26 cellular contexts compared by ENCODE assay signal in the genomic region with DNA sequence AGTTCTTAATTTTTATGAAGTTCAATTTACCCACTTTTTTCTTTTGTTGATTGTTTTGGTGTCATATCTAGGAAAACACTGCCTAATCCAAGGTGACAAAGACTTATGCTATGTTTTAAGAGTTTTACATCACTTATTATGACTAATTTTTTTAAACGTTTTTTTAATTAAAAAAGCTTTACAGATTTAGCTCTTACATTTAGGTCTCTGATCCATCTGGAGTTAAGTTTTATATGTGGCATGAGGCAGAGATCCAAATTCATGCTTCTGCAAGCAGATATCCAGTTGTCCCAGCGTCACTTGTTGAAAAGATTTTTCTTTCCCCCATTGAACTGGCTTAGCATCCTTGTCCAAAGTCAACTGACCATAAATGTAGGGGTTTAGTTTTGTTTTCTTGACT.
DNase-seq lines count a peak whose midpoint lies in the region; ATAC-seq and TF ChIP-seq lines count a peak whose summit lies in the region.
"Had no signal": no experiment of that assay in that cellular context is flagged by ENCODE, and none has a peak within 500 bp of the region (broad histone marks: within the 10 kb centered on the region; RNA-seq: fewer than 3 reads in every experiment).

No MANE protein-coding gene starts in this region.

- no peak for TF ChIP-seq POLR2A in thyroid gland (IDR thresholded peaks at IDR 0.05)

- intact Hi-C loops in heart right ventricle (cut with DNase I) (no loop called here), Right ventricle myocardium superior (cut with DNase I) (no loop called here), ascending aorta (cut with DNase I) (loop anchor here (5.0 kb wide), 1 partner anchor 85 kb away; a partner anchor contains a TSS), thyroid gland (cut with DNase I) (no loop called here), colonic mucosa (cut with DNase I) (no loop called here)

- H3K9ac ChIP-seq in Karpas-422 (ENCODE audit: low read length) = no peak overlapping the region
- H3K9ac ChIP-seq in colonic mucosa (ENCODE audit: low read depth in 2 of 2, low read length in 2 of 2) = no peak overlapping the region
- H3K9ac ChIP-seq: BLaER1, KMS-11 had no signal

- H3K9me2 ChIP-seq in Karpas-422 (replicated peaks; ENCODE audit: insufficient read depth, low read length) = no peaks in the 10 kb centered on the region

- no peak overlapping the region for H3K4me2 ChIP-seq in Karpas-422 (ENCODE audit: low read depth, low read length, poor library complexity, severe bottlenecking)
- H3K4me2 ChIP-seq: BLaER1, GM23338, KMS-11 had no signal

- H3K27me3 ChIP-seq in heart right ventricle = no peaks in the 10 kb centered on the region
- H3K27me3 ChIP-seq in ascending aorta = no peaks in the 10 kb centered on the region
- H3K27me3 ChIP-seq in thyroid gland = no peaks in the 10 kb centered on the region
- H3K27me3 ChIP-seq in Karpas-422 (ENCODE audit: low read length) = no peaks in the 10 kb centered on the region
- no peaks in the 10 kb centered on the region for H3K27me3 ChIP-seq in colonic mucosa
- H3K27me3 ChIP-seq: BLaER1 had no signal

- no peaks in the 10 kb centered on the region for H3K9me3 Mint-ChIP-seq in neural crest cell
- H3K9me3 Mint-ChIP-seq: CD4-positive, CD25-positive, alpha-beta regulatory T cell; GM23338; H9; IgD-negative memory B cell had no signal

- H3K4me1 Mint-ChIP-seq in neural crest cell = peaks cover 89% of the 10 kb centered on the region

- H3K4me3 ChIP-seq in heart right ventricle = no peak overlapping the region
- H3K4me3 ChIP-seq in ascending aorta = no peak overlapping the region
- H3K4me3 ChIP-seq in thyroid gland (replicated peaks in 1 of 3) = no peak overlapping the region
- H3K4me3 ChIP-seq in Karpas-422 (ENCODE audit: low read length) = no peak overlapping the region
- H3K4me3 ChIP-seq in colonic mucosa = no peak overlapping the region
- H3K4me3 ChIP-seq: BLaER1, GM23338 had no signal

- H3K36me3 Mint-ChIP-seq in neural crest cell (ENCODE audit: low read depth) = peaks cover 10% of the 10 kb centered on the region

- H3K4me1 ChIP-seq in heart right ventricle (peaks cover 51 to 100% (median 92%) of the 10 kb centered on the region in 9 donors), ascending aorta (peaks cover 55 to 92% of the 10 kb centered on the region in 2 donors), thyroid gland (peaks cover 61 to 84% of the 10 kb centered on the region in 2 donors), Karpas-422 (ENCODE audit: low read length) (no peaks in the 10 kb centered on the region), colonic mucosa (peaks cover 37% of the 10 kb centered on the region)

- H3K9me3 ChIP-seq in heart right ventricle (no peaks in the 10 kb centered on the region), ascending aorta (no peaks in the 10 kb centered on the region), thyroid gland (no peaks in the 10 kb centered on the region), Karpas-422 (ENCODE audit: low read length) (no peaks in the 10 kb centered on the region), colonic mucosa (no peaks in the 10 kb centered on the region)
- H3K9me3 ChIP-seq: BLaER1 had no signal

- H3K27ac ChIP-seq in heart right ventricle (peak overlapping the region in 6 of 10 donors; percentile 6 to 85 (median 67)), ascending aorta (peak overlapping the region; percentile 97 to 98), thyroid gland (peak overlapping the region in 2 of 3 donors; percentile 7 to 75), Karpas-422 (ENCODE audit: low read length) (no peak overlapping the region), colonic mucosa (no peak overlapping the region)
- H3K27ac ChIP-seq: BLaER1, HL-60, KMS-11 had no signal

- H2AFZ ChIP-seq in Karpas-422 (ENCODE audit: low read length) = no peak overlapping the region
- H2AFZ ChIP-seq: GM23338 had no signal

- H4K20me1 ChIP-seq in Karpas-422 (ENCODE audit: insufficient read depth, low read depth, low read length) = peaks cover 63% of the 10 kb centered on the region

- H3K27ac Mint-ChIP-seq in neural crest cell (ENCODE audit: unreplicated experiment) = no peak overlapping the region
- H3K27ac Mint-ChIP-seq: GM23338, H9 had no signal

- H3K79me2 ChIP-seq in Karpas-422 (ENCODE audit: low read length) = no peaks in the 10 kb centered on the region

- no peak for TF ChIP-seq CTCF in heart right ventricle (IDR thresholded peaks at IDR 0.05)
- TF ChIP-seq CTCF in ascending aorta (IDR thresholded peaks at IDR 0.05) = no peak
- TF ChIP-seq CTCF in neural crest cell (conservative IDR thresholded peaks at IDR 0.05) = no peak
- no peak for TF ChIP-seq CTCF in thyroid gland (IDR thresholded peaks at IDR 0.05)
- no peak for TF ChIP-seq CTCF in colonic mucosa (IDR thresholded peaks at IDR 0.05)

- H3K27me3 Mint-ChIP-seq in neural crest cell (ENCODE audit: low read depth) = no peaks in the 10 kb centered on the region
- H3K27me3 Mint-ChIP-seq: CD4-positive, CD25-positive, alpha-beta regulatory T cell; IgD-negative memory B cell had no signal

- WGBS in heart right ventricle, 2 donors = 48 to 58% methylated on average over 2 of the region's 2 CpGs
- WGBS in thyroid gland, 2 donors = 57 to 58% methylated on average over 2 of the region's 2 CpGs

- no peak for DNase-seq in heart right ventricle
- DNase-seq in Right ventricle myocardium superior = no peak
- DNase-seq in ascending aorta (ENCODE audit: low spot score in 2 of 2) = peak in 1 of 2 donors; percentile 12
- DNase-seq in neural crest cell (ENCODE audit: low read depth, low spot score) = no peak
- DNase-seq in thyroid gland = no peak
- no peak for DNase-seq in stimulated activated naive CD8-positive, alpha-beta T cell treated with anti-CD3 and anti-CD28 coated beads, Interleukin-15, Interleukin-2, amounts not matched to agents 100 U/mL and 50 U/mL, for 24 hours
- DNase-seq in Karpas-422 = no peak
- no peak for DNase-seq in colonic mucosa
- DNase-seq: 8988T; ACHN; CD4-positive, CD25-positive, alpha-beta regulatory T cell; DMS53; H9; NCI-H1048; NCI-H1417; NCI-H1694; NCI-H2029 treated with DMSO at 0.1 percent for 48 hours; NCI-H2227 treated with DMSO at 0.1 percent for 48 hours; NCI-H526 treated with DMSO at 0.1 percent for 48 hours; RPMI8226; SHP77 treated with DMSO at 0.1 percent for 48 hours had no signal

- peak overlapping the region; percentile 5 for H3K4me3 Mint-ChIP-seq in neural crest cell
- H3K4me3 Mint-ChIP-seq: CD4-positive, CD25-positive, alpha-beta regulatory T cell; GM23338; H9; IgD-negative memory B cell had no signal

- H3K36me3 ChIP-seq in heart right ventricle (peaks cover 0 to 13% (median 0%) of the 10 kb centered on the region in 9 donors), ascending aorta (peaks cover 0 to 3% of the 10 kb centered on the region in 2 donors), thyroid gland (no peaks in the 10 kb centered on the region), Karpas-422 (ENCODE audit: insufficient read depth, low read length) (no peaks in the 10 kb centered on the region), colonic mucosa (no peaks in the 10 kb centered on the region)

- no peak for ATAC-seq in heart right ventricle
- no peak for ATAC-seq in Right ventricle myocardium superior (ENCODE audit: poor library complexity)
- ATAC-seq in stimulated activated naive CD8-positive, alpha-beta T cell treated with anti-CD3 and anti-CD28 coated beads, Interleukin-15, Interleukin-2, amounts not matched to agents 100 U/mL and 50 U/mL, for 24 hours = no peak
- ATAC-seq: GM23338 had no signal

Comparison
In these comparisons a context has a peak if more than half of its experiments do, and no peak if none do; other contexts are left out.
1. H3K27ac ChIP-seq: peak in heart right ventricle (6 of 10), ascending aorta (2 of 2) and thyroid gland (2 of 3); none in Karpas-422 (single experiment) and colonic mucosa (single experiment).